Comparison of ENCODE assay signal across 17 cellular contexts in the genomic region with DNA sequence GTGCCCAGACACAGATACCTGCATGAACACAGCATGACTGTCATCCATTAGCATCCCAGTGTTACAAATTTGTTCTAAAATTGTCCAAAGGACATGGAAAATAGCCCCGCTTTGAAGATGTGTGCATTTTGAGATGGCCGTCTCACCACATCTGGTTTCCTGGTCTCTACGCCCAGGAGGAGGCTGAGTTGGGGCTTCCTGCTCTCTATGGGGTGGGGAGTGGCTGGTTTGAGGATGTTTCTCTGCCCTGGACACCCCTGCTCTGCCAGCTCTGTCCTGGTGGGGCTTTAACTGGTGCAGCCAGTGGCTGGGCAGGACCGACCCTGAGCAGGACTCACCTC.
DNase-seq lines count a peak whose midpoint lies in the region; ATAC-seq and TF ChIP-seq lines count a peak whose summit lies in the region.
"Had no signal": no experiment of that assay in that cellular context is flagged by ENCODE, and none has a peak within 500 bp of the region (broad histone marks: within the 10 kb centered on the region; RNA-seq: fewer than 3 reads in every experiment).

No MANE protein-coding gene starts in this region.

- H3K4me2 ChIP-seq in DND-41 (ENCODE audit: insufficient read depth, low read length) = peak overlapping the region; percentile 20

- no peaks in the 10 kb centered on the region for H4K20me1 ChIP-seq in DND-41 (ENCODE audit: insufficient read depth, low read length)

- POLR2A ChIA-PET in activated CD4-positive, alpha-beta T cell treated with anti-CD3 and anti-CD28 coated beads, Interleukin-2, amount 10 ng/mL, durations not matched to agents 7 days and 5 days (lab: Charles Lee) = interaction anchor here (0.6 kb wide), 1 partner anchor 146 kb away, joined by 3 read pairs; no protein-coding TSS in a partner anchor
- POLR2A ChIA-PET in activated CD4-positive, alpha-beta T cell treated with anti-CD3 and anti-CD28 coated beads for 36 hours (lab: Charles Lee) = no interaction called here

- H3K9me3 ChIP-seq in DND-41 (ENCODE audit: insufficient read depth, low read length, severe bottlenecking) = no peaks in the 10 kb centered on the region
- peaks cover 11% of the 10 kb centered on the region for H3K9me3 ChIP-seq in WERI-Rb-1 (ENCODE audit: severe bottlenecking)
- H3K9me3 ChIP-seq: Caco-2, MG63 had no signal

- no peaks in the 10 kb centered on the region for H3K27me3 ChIP-seq in DND-41 (ENCODE audit: insufficient read depth, low read length, poor library complexity)
- H3K27me3 ChIP-seq in WERI-Rb-1 (ENCODE audit: insufficient read depth, low read depth, severe bottlenecking) = no peaks in the 10 kb centered on the region
- H3K27me3 ChIP-seq: MG63 had no signal

- H3K4me1 Mint-ChIP-seq in activated CD4-positive, alpha-beta T cell treated with anti-CD3 and anti-CD28 coated beads, Interleukin-2, amount 10 ng/mL, durations not matched to agents 7 days and 5 days = peaks cover 17% of the 10 kb centered on the region
- no peaks in the 10 kb centered on the region for H3K4me1 Mint-ChIP-seq in activated CD4-positive, alpha-beta T cell treated with anti-CD3 and anti-CD28 coated beads for 36 hours
- peaks cover 22% of the 10 kb centered on the region for H3K4me1 Mint-ChIP-seq in stimulated activated effector memory CD8-positive, alpha-beta T cell treated with anti-CD3 and anti-CD28 coated beads, Interleukin-12 subunit alpha, Interleukin-12 subunit beta, amount 100 ng/mL, for 72 hours

- DNase-seq in activated CD4-positive, alpha-beta T cell treated with anti-CD3 and anti-CD28 coated beads, Interleukin-2, amount 10 ng/mL, durations not matched to agents 7 days and 5 days = peak; percentile 5
- no peak for DNase-seq in activated CD4-positive, alpha-beta T cell treated with anti-CD3 and anti-CD28 coated beads for 36 hours
- DNase-seq in DND-41 (no peak), WERI-Rb-1 (no peak), amygdala (lab: John Stamatoyannopoulos, UW) (no peak), NCI-H446 treated with DMSO at 0.1 percent for 48 hours (lab: John Stamatoyannopoulos, UW) (no peak)
- no peak for DNase-seq in stimulated activated effector memory CD8-positive, alpha-beta T cell treated with anti-CD3 and anti-CD28 coated beads, Interleukin-12 subunit alpha, Interleukin-12 subunit beta, amount 100 ng/mL, for 72 hours (ENCODE audit: low spot score in 2 of 2)
- no peak for DNase-seq in effector CD8-positive, alpha-beta T cell (lab: John Stamatoyannopoulos, UW)
- DNase-seq: 8988T, Caco-2, DMS79, GDM1, KG1, MG63, NCI-H1105, NCI-H187 treated with DMSO at 0.1 percent for 48 hours, SHP77 had no signal

- H3K4me3 ChIP-seq in DND-41 (ENCODE audit: low read depth in 1 of 2, low read length in 2 of 2) (no peak overlapping the region), WERI-Rb-1 (ENCODE audit: low read depth, low read length) (no peak overlapping the region)
- H3K4me3 ChIP-seq: MG63 had no signal

- H3K27ac Mint-ChIP-seq in activated CD4-positive, alpha-beta T cell treated with anti-CD3 and anti-CD28 coated beads, Interleukin-2, amount 10 ng/mL, durations not matched to agents 7 days and 5 days = peak overlapping the region; percentile 13
- H3K27ac Mint-ChIP-seq in activated CD4-positive, alpha-beta T cell treated with anti-CD3 and anti-CD28 coated beads for 36 hours = no peak overlapping the region
- peak overlapping the region; percentile 29 for H3K27ac Mint-ChIP-seq in stimulated activated effector memory CD8-positive, alpha-beta T cell treated with anti-CD3 and anti-CD28 coated beads, Interleukin-12 subunit alpha, Interleukin-12 subunit beta, amount 100 ng/mL, for 72 hours

- no peak overlapping the region for H3K4me3 Mint-ChIP-seq in activated CD4-positive, alpha-beta T cell treated with anti-CD3 and anti-CD28 coated beads, Interleukin-2, amount 10 ng/mL, durations not matched to agents 7 days and 5 days
- no peak overlapping the region for H3K4me3 Mint-ChIP-seq in activated CD4-positive, alpha-beta T cell treated with anti-CD3 and anti-CD28 coated beads for 36 hours
- H3K4me3 Mint-ChIP-seq in stimulated activated effector memory CD8-positive, alpha-beta T cell treated with anti-CD3 and anti-CD28 coated beads, Interleukin-12 subunit alpha, Interleukin-12 subunit beta, amount 100 ng/mL, for 72 hours = no peak overlapping the region

- no peaks in the 10 kb centered on the region for H3K9me3 Mint-ChIP-seq in activated CD4-positive, alpha-beta T cell treated with anti-CD3 and anti-CD28 coated beads, Interleukin-2, amount 10 ng/mL, durations not matched to agents 7 days and 5 days
- H3K9me3 Mint-ChIP-seq in activated CD4-positive, alpha-beta T cell treated with anti-CD3 and anti-CD28 coated beads for 36 hours (ENCODE audit: low read depth) = no peaks in the 10 kb centered on the region
- no peaks in the 10 kb centered on the region for H3K9me3 Mint-ChIP-seq in stimulated activated effector memory CD8-positive, alpha-beta T cell treated with anti-CD3 and anti-CD28 coated beads, Interleukin-12 subunit alpha, Interleukin-12 subunit beta, amount 100 ng/mL, for 72 hours

- H3K36me3 Mint-ChIP-seq in activated CD4-positive, alpha-beta T cell treated with anti-CD3 and anti-CD28 coated beads, Interleukin-2, amount 10 ng/mL, durations not matched to agents 7 days and 5 days (ENCODE audit: low read depth) = no peaks in the 10 kb centered on the region
- H3K36me3 Mint-ChIP-seq in activated CD4-positive, alpha-beta T cell treated with anti-CD3 and anti-CD28 coated beads for 36 hours (ENCODE audit: low read depth) = no peaks in the 10 kb centered on the region
- H3K36me3 Mint-ChIP-seq in stimulated activated effector memory CD8-positive, alpha-beta T cell treated with anti-CD3 and anti-CD28 coated beads, Interleukin-12 subunit alpha, Interleukin-12 subunit beta, amount 100 ng/mL, for 72 hours = no peaks in the 10 kb centered on the region

- H3K9ac ChIP-seq in DND-41 (ENCODE audit: low read depth, low read length) = peak overlapping the region; percentile 69

- H3K27ac ChIP-seq in DND-41 (ENCODE audit: low read length) (peak overlapping the region; percentile 98), WERI-Rb-1 (peak overlapping the region; percentile 69)

- CTCF ChIA-PET in activated CD4-positive, alpha-beta T cell treated with anti-CD3 and anti-CD28 coated beads, Interleukin-2, amount 10 ng/mL, durations not matched to agents 7 days and 5 days (lab: Charles Lee) = no interaction called here
- CTCF ChIA-PET in activated CD4-positive, alpha-beta T cell treated with anti-CD3 and anti-CD28 coated beads for 36 hours (lab: Charles Lee) = interaction anchor here (0.9 kb wide), 1 partner anchor 31 kb away, joined by 3 read pairs; no protein-coding TSS in a partner anchor

- H3K36me3 ChIP-seq in DND-41 (ENCODE audit: insufficient read depth, low read length) = no peaks in the 10 kb centered on the region
- no peaks in the 10 kb centered on the region for H3K36me3 ChIP-seq in WERI-Rb-1
- H3K36me3 ChIP-seq: MG63 had no signal

- H3K79me2 ChIP-seq in DND-41 (ENCODE audit: insufficient read depth, low read length) = no peaks in the 10 kb centered on the region

- H3K4me1 ChIP-seq in DND-41 (ENCODE audit: insufficient read depth, low read length) = peaks cover 64% of the 10 kb centered on the region

- intact Hi-C loops in activated CD4-positive, alpha-beta T cell treated with anti-CD3 and anti-CD28 coated beads for 36 hours (cut with DNase I, micrococcal nuclease) = loop anchor here in 1 of 2 experiments (10.0 kb wide), 1 partner anchor 209 kb away; no protein-coding TSS in a partner anchor

- peak overlapping the region; percentile 11; the same call in 1 of the 2 replicates for H2AFZ ChIP-seq in DND-41 (ENCODE audit: low read depth, low read length)

- TF ChIP-seq CTCF in DND-41 (IDR thresholded peaks at IDR 0.05; ENCODE audit: borderline replicate concordance, extremely low read depth, low read length, poor library complexity, severe bottlenecking) = no peak
- TF ChIP-seq CTCF in WERI-Rb-1 (IDR thresholded peaks at IDR 0.05; ENCODE audit: low read depth, low read length) = no peak

- no peak for ATAC-seq in activated CD4-positive, alpha-beta T cell treated with anti-CD3 and anti-CD28 coated beads for 36 hours
- ATAC-seq in DND-41 (ENCODE audit: insufficient read depth, low read depth) = no peak
- ATAC-seq in stimulated activated effector memory CD8-positive, alpha-beta T cell treated with anti-CD3 and anti-CD28 coated beads, Interleukin-12 subunit alpha, Interleukin-12 subunit beta, amount 100 ng/mL, for 72 hours = no peak

- H3K27me3 Mint-ChIP-seq in activated CD4-positive, alpha-beta T cell treated with anti-CD3 and anti-CD28 coated beads, Interleukin-2, amount 10 ng/mL, durations not matched to agents 7 days and 5 days = peaks cover 4% of the 10 kb centered on the region
- H3K27me3 Mint-ChIP-seq in activated CD4-positive, alpha-beta T cell treated with anti-CD3 and anti-CD28 coated beads for 36 hours = no peaks in the 10 kb centered on the region
